In genomic region chr4:74097161-74097560, GRCh38 we compare ENCODE assay signal across 2 cellular contexts.
A peak's percentile ranks its signal among the peaks of the same experiment; 100 is the strongest.
TF ChIP-seq lines count a peak whose summit lies in the region.

No MANE protein-coding gene starts in this region.

TF ChIP-seq in liver, 16 proteins besides CTCF, POLR2A, EP300 and RAD21:
- no peak for TF ChIP-seq TAF1 (conservative IDR thresholded peaks at IDR 0.05)
- TF ChIP-seq, protein P1, sequence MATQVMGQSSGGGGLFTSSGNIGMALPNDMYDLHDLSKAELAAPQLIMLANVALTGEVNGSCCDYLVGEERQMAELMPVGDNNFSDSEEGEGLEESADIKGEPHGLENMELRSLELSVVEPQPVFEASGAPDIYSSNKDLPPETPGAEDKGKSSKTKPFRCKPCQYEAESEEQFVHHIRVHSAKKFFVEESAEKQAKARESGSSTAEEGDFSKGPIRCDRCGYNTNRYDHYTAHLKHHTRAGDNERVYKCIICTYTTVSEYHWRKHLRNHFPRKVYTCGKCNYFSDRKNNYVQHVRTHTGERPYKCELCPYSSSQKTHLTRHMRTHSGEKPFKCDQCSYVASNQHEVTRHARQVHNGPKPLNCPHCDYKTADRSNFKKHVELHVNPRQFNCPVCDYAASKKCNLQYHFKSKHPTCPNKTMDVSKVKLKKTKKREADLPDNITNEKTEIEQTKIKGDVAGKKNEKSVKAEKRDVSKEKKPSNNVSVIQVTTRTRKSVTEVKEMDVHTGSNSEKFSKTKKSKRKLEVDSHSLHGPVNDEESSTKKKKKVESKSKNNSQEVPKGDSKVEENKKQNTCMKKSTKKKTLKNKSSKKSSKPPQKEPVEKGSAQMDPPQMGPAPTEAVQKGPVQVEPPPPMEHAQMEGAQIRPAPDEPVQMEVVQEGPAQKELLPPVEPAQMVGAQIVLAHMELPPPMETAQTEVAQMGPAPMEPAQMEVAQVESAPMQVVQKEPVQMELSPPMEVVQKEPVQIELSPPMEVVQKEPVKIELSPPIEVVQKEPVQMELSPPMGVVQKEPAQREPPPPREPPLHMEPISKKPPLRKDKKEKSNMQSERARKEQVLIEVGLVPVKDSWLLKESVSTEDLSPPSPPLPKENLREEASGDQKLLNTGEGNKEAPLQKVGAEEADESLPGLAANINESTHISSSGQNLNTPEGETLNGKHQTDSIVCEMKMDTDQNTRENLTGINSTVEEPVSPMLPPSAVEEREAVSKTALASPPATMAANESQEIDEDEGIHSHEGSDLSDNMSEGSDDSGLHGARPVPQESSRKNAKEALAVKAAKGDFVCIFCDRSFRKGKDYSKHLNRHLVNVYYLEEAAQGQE (IDR thresholded peaks at IDR 0.05), result no peak
- TF ChIP-seq HNF4A (conservative IDR thresholded peaks at IDR 0.05), result no peak
- TF ChIP-seq EGR1 (IDR thresholded peaks at IDR 0.05; ENCODE audit: low read depth in 2 of 2), result peak in 1 of 2 donors; percentile 17
- no peak for TF ChIP-seq FOXA1 (IDR thresholded peaks at IDR 0.05)

TF ChIP-seq in HepG2, 621 proteins besides CTCF, POLR2A, EP300 and RAD21:
- TF ChIP-seq ZNF746 (CRISPR knock-in tag; IDR thresholded peaks at IDR 0.05), result no peak
- no peak for TF ChIP-seq ZNF607 (CRISPR knock-in tag; IDR thresholded peaks at IDR 0.05; ENCODE audit: borderline replicate concordance)
- TF ChIP-seq, protein P2, sequence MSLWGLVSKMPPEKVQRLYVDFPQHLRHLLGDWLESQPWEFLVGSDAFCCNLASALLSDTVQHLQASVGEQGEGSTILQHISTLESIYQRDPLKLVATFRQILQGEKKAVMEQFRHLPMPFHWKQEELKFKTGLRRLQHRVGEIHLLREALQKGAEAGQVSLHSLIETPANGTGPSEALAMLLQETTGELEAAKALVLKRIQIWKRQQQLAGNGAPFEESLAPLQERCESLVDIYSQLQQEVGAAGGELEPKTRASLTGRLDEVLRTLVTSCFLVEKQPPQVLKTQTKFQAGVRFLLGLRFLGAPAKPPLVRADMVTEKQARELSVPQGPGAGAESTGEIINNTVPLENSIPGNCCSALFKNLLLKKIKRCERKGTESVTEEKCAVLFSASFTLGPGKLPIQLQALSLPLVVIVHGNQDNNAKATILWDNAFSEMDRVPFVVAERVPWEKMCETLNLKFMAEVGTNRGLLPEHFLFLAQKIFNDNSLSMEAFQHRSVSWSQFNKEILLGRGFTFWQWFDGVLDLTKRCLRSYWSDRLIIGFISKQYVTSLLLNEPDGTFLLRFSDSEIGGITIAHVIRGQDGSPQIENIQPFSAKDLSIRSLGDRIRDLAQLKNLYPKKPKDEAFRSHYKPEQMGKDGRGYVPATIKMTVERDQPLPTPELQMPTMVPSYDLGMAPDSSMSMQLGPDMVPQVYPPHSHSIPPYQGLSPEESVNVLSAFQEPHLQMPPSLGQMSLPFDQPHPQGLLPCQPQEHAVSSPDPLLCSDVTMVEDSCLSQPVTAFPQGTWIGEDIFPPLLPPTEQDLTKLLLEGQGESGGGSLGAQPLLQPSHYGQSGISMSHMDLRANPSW (CRISPR knock-in tag; IDR thresholded peaks at IDR 0.05; ENCODE audit: borderline replicate concordance), result no peak
- TF ChIP-seq, protein P3, sequence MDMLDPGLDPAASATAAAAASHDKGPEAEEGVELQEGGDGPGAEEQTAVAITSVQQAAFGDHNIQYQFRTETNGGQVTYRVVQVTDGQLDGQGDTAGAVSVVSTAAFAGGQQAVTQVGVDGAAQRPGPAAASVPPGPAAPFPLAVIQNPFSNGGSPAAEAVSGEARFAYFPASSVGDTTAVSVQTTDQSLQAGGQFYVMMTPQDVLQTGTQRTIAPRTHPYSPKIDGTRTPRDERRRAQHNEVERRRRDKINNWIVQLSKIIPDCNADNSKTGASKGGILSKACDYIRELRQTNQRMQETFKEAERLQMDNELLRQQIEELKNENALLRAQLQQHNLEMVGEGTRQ (IDR thresholded peaks at IDR 0.05; ENCODE audit: low read depth, low read length), result no peak
- TF ChIP-seq, protein P3 (CRISPR knock-in tag; IDR thresholded peaks at IDR 0.05; ENCODE audit: borderline replicate concordance), result no peak
